ENCODE assay signal across 16 cellular contexts in the genomic region with DNA sequence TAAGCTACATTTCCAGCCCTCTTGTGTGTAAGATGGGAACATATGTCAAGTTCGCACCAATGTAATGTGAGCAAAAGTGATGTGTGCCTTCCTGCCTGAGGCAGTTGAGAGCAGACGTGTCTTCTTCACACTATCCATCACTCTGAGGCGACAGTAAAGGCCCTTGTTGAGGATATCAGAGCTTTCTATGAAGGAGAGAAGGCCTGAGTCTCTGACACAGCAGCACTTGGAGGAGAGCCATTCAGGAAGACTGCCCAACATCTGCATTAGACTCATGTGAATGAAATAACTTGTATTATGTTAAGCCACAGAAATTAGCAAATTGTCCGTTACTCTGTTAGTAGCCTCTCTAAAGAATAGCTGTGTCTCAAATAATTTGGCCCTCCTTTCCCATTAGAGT.
"Had no signal": no experiment of that assay in that cellular context is flagged by ENCODE, and none has a peak within 500 bp of the region (broad histone marks: within the 10 kb centered on the region; RNA-seq: fewer than 3 reads in every experiment).

No MANE protein-coding gene starts in this region.

- DNase-seq: activated CD4-positive, alpha-beta T cell treated with anti-CD3 and anti-CD28 coated beads, Interleukin-2, amount 50 U/mL, for 4 hours; activated naive CD4-positive, alpha-beta T cell; activated naive CD8-positive, alpha-beta T cell treated with anti-CD3 and anti-CD28 coated beads for 36 hours; amniotic stem cell; gastrocnemius medialis; immature natural killer cell; kidney glomerular epithelial cell; left ventricle myocardium superior; retina; stimulated activated CD8-positive, alpha-beta memory T cell treated with anti-CD3 and anti-CD28 coated beads, Interleukin-4, amount 100 ng/mL, for 48 hours; stimulated activated naive CD4-positive, alpha-beta T cell; tibial artery had no signal

- H3K27ac ChIP-seq: cardiac muscle cell, epithelial cell of prostate, gastrocnemius medialis, SK-N-MC, tibial artery had no signal

- H3K4me1 ChIP-seq: gastrocnemius medialis had no signal

- ATAC-seq: gastrocnemius medialis; left ventricle myocardium superior; natural killer cell treated with Interleukin-12 subunit alpha and Interleukin-12 subunit beta and Interleukin-15 and Interleukin-18, amount 100 ng/mL, for 72 hours had no signal

- H3K27me3 ChIP-seq: gastrocnemius medialis, tibial artery had no signal

- H3K9me3 ChIP-seq: gastrocnemius medialis, tibial artery had no signal

- H3K4me3 ChIP-seq: cardiac muscle cell, gastrocnemius medialis, SK-N-MC, tibial artery had no signal

- H3K36me3 ChIP-seq: cardiac muscle cell, gastrocnemius medialis, tibial artery had no signal
